9 cellular contexts compared by ENCODE assay signal in the genomic region with DNA sequence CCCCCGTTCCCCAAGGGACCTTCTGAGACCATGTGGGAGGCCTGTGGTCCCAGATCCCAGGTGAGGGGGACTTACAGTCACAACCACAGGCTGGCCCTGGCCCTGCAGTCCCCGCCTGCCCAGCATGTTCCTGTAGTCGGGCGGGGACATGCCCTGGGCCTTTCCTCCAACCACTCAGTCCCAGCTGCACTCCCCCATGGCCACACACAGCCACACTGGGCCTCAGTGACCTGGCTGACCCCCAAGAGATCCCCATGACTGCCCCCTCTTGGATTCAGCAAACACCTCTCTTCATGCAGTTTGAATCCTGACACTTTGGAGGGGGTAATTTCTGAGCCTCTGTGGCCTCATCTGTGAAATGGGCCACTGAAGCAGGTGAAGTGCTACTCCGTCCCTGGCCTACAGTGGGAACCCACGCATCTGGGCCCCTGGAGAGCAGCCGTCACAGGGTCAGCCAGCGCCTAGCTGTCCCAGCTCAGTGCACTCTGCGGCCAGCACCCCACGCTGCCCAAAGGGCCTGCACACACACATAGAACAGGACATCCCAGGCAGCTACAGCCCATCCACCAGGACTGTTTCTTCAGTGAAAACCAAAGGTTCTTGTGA. TPM values are rescaled to one million over a fixed set of nuclear protein-coding genes. Genes with fewer than 3 reads are reported as not detected.
A peak's percentile ranks its signal among the peaks of the same experiment; 100 is the strongest.
DNase-seq lines count a peak whose midpoint lies in the region; ATAC-seq and TF ChIP-seq lines count a peak whose summit lies in the region.
"Had no signal": no experiment of that assay in that cellular context is flagged by ENCODE, and none has a peak within 500 bp of the region (broad histone marks: within the 10 kb centered on the region; RNA-seq: fewer than 3 reads in every experiment).

No MANE protein-coding gene starts in this region.

- no peak for TF ChIP-seq EP300 in tibial nerve (IDR thresholded peaks at IDR 0.05)

- H3K9me3 Mint-ChIP-seq in activated naive CD4-positive, alpha-beta T cell treated with anti-CD3 and anti-CD28 coated beads for 36 hours, result no peaks in the 10 kb centered on the region
- no peaks in the 10 kb centered on the region for H3K9me3 Mint-ChIP-seq in activated T-helper 2 cell treated with anti-CD3 and anti-CD28 coated beads, Interferon-gamma antibody, Interleukin-2, Interleukin-4, amounts not matched to agents 10 μg/mL and 5 μg/mL and 100 μg/mL, durations not matched to agents 14 hours and 24 hours and 36 hours

- H3K27me3 Mint-ChIP-seq in activated naive CD4-positive, alpha-beta T cell treated with anti-CD3 and anti-CD28 coated beads for 36 hours (ENCODE audit: low read depth), result peaks cover 4% of the 10 kb centered on the region
- peaks cover 5% of the 10 kb centered on the region for H3K27me3 Mint-ChIP-seq in activated T-helper 2 cell treated with anti-CD3 and anti-CD28 coated beads, Interferon-gamma antibody, Interleukin-2, Interleukin-4, amounts not matched to agents 10 μg/mL and 5 μg/mL and 100 μg/mL, durations not matched to agents 14 hours and 24 hours and 36 hours (ENCODE audit: low read depth)

- H3K36me3 ChIP-seq in tibial nerve, result no peaks in the 10 kb centered on the region

- no peak overlapping the region for H3K4me3 Mint-ChIP-seq in activated naive CD4-positive, alpha-beta T cell treated with anti-CD3 and anti-CD28 coated beads for 36 hours
- peak overlapping the region; percentile 43 for H3K4me3 Mint-ChIP-seq in activated T-helper 2 cell treated with anti-CD3 and anti-CD28 coated beads, Interferon-gamma antibody, Interleukin-2, Interleukin-4, amounts not matched to agents 10 μg/mL and 5 μg/mL and 100 μg/mL, durations not matched to agents 14 hours and 24 hours and 36 hours (ENCODE audit: low read depth)

- peak overlapping the region; percentile 56 to 91 (median 76) for H3K27ac ChIP-seq in tibial nerve
- H3K27ac ChIP-seq: C4-2B had no signal

- CTCF ChIA-PET in activated naive CD4-positive, alpha-beta T cell treated with anti-CD3 and anti-CD28 coated beads for 36 hours (lab: Charles Lee), result interaction anchor here (0.6 to 1.5 kb wide), 5 partner anchors 13 to 50 kb away, joined by 3 to 11 read pairs (median 3); partner anchors contain the start of gene ARHGEF4

- peak; percentile 29 for ATAC-seq in HG03064 (IDR thresholded peaks at IDR 0.05; ENCODE audit: low read depth, unreplicated experiment)

- H3K36me3 Mint-ChIP-seq in activated naive CD4-positive, alpha-beta T cell treated with anti-CD3 and anti-CD28 coated beads for 36 hours (ENCODE audit: low read depth), result no peaks in the 10 kb centered on the region
- no peaks in the 10 kb centered on the region for H3K36me3 Mint-ChIP-seq in activated T-helper 2 cell treated with anti-CD3 and anti-CD28 coated beads, Interferon-gamma antibody, Interleukin-2, Interleukin-4, amounts not matched to agents 10 μg/mL and 5 μg/mL and 100 μg/mL, durations not matched to agents 14 hours and 24 hours and 36 hours (ENCODE audit: low read depth)

- intact Hi-C loops in activated naive CD4-positive, alpha-beta T cell treated with anti-CD3 and anti-CD28 coated beads for 36 hours (cut with micrococcal nuclease), result loop anchor here (1.0 to 2.0 kb wide), 8 partner anchors 12 to 669 kb away; partner anchors contain the start of genes ARHGEF4, FAM168B and MZT2A
- intact Hi-C loops in activated T-helper 2 cell treated with anti-CD3 and anti-CD28 coated beads, Interferon-gamma antibody, Interleukin-2, Interleukin-4, amounts not matched to agents 10 μg/mL and 5 μg/mL and 100 μg/mL, durations not matched to agents 14 hours and 24 hours and 36 hours (cut with micrococcal nuclease), result loop anchor here (1.0 to 10.0 kb wide), 3 partner anchors 26 to 281 kb away; partner anchors contain the start of gene PLEKHB2

- 57 to 62% methylated on average over 10 of the region's 10 CpGs for WGBS in tibial nerve, 2 donors

- DNase-seq in activated naive CD4-positive, alpha-beta T cell treated with anti-CD3 and anti-CD28 coated beads for 36 hours, result no peak
- DNase-seq in activated naive CD4-positive, alpha-beta T cell treated with anti-CD3 and anti-CD28 coated beads, Interleukin-2, amount 50 U/mL, for 16 hours, result no peak
- DNase-seq in activated T-helper 2 cell treated with anti-CD3 and anti-CD28 coated beads, Interferon-gamma antibody, Interleukin-2, Interleukin-4, amounts not matched to agents 10 μg/mL and 5 μg/mL and 100 μg/mL, durations not matched to agents 14 hours and 24 hours and 36 hours (ENCODE audit: low spot score), result no peak
- DNase-seq in tibial nerve (ENCODE audit: low spot score in 2 of 2) (no peak), AG20443 (ENCODE audit: low spot score) (no peak), NCI-H446 treated with DMSO at 0.1 percent for 48 hours (lab: John Stamatoyannopoulos, UW) (no peak), T-helper 9 cell (no peak)

- TF ChIP-seq POLR2A in tibial nerve (IDR thresholded peaks at IDR 0.05), result no peak

- no peak overlapping the region for H3K4me3 ChIP-seq in tibial nerve

- H3K9me3 ChIP-seq in tibial nerve, result no peaks in the 10 kb centered on the region

- peaks cover 0 to 42% (median 36%) of the 10 kb centered on the region in 4 donors for H3K4me1 ChIP-seq in tibial nerve

- peak overlapping the region; percentile 86 for H3K27ac Mint-ChIP-seq in activated naive CD4-positive, alpha-beta T cell treated with anti-CD3 and anti-CD28 coated beads for 36 hours
- H3K27ac Mint-ChIP-seq in activated T-helper 2 cell treated with anti-CD3 and anti-CD28 coated beads, Interferon-gamma antibody, Interleukin-2, Interleukin-4, amounts not matched to agents 10 μg/mL and 5 μg/mL and 100 μg/mL, durations not matched to agents 14 hours and 24 hours and 36 hours, result peak overlapping the region; percentile 87

- H3K27me3 ChIP-seq in tibial nerve, result no peaks in the 10 kb centered on the region

- H3K4me1 Mint-ChIP-seq in activated naive CD4-positive, alpha-beta T cell treated with anti-CD3 and anti-CD28 coated beads for 36 hours (ENCODE audit: low read depth), result peaks cover 19% of the 10 kb centered on the region
- peaks cover 29% of the 10 kb centered on the region for H3K4me1 Mint-ChIP-seq in activated T-helper 2 cell treated with anti-CD3 and anti-CD28 coated beads, Interferon-gamma antibody, Interleukin-2, Interleukin-4, amounts not matched to agents 10 μg/mL and 5 μg/mL and 100 μg/mL, durations not matched to agents 14 hours and 24 hours and 36 hours (ENCODE audit: low read depth)

- TF ChIP-seq CTCF in tibial nerve (IDR thresholded peaks at IDR 0.05), result no peak

RNA-seq across cellular contexts. Expression of gene ARHGEF4, which starts 12.7 kb away (rescaled TPM):
- total RNA-seq in activated naive CD4-positive, alpha-beta T cell treated with anti-CD3 and anti-CD28 coated beads for 36 hours, result 1 to 10 TPM; 2.6 to 3.3 TPM
- 0.11 and 0.30 TPM in 2 replicates for total RNA-seq in activated T-helper 2 cell treated with anti-CD3 and anti-CD28 coated beads, Interferon-gamma antibody, Interleukin-2, Interleukin-4, amounts not matched to agents 10 μg/mL and 5 μg/mL and 100 μg/mL, durations not matched to agents 14 hours and 24 hours and 36 hours
- total RNA-seq in tibial nerve, result 10 to 100 TPM; 16.3 to 50.7 (median 23.3) TPM

Comparison
In these comparisons a context has a peak if more than half of its experiments do, and no peak if none do; other contexts are left out.
1. RNA of gene ARHGEF4, which starts 12.7 kb away (total RNA-seq): 16.3 to 50.7 TPM in tibial nerve; 2.6 to 3.3 TPM in activated naive CD4-positive, alpha-beta T cell treated with anti-CD3 and anti-CD28 coated beads for 36 hours and 0.11 to 0.30 TPM in activated T-helper 2 cell treated with anti-CD3 and anti-CD28 coated beads, Interferon-gamma antibody, Interleukin-2, Interleukin-4, amounts not matched to agents 10 μg/mL and 5 μg/mL and 100 μg/mL, durations not matched to agents 14 hours and 24 hours and 36 hours; every median in the first group is over 4 times any median in the second.